Comparison of ENCODE assay signal across 8 cellular contexts in genomic region chr1:154219511-154219910, GRCh38. TPM values are rescaled to one million over a fixed set of nuclear protein-coding genes. Genes with fewer than 3 reads are reported as not detected.
A peak's percentile ranks its signal among the peaks of the same experiment; 100 is the strongest.
DNase-seq lines count a peak whose midpoint lies in the region; ATAC-seq and TF ChIP-seq lines count a peak whose summit lies in the region.

No MANE protein-coding gene starts in this region.

- H3K27ac ChIP-seq in heart right ventricle: peak overlapping the region in 9 of 10 donors; percentile 95 to 100 (median 99)
- H3K27ac ChIP-seq in psoas muscle: peak overlapping the region; percentile 99

- peak overlapping the region; percentile 69 to 93 (median 88) for H3K4me3 ChIP-seq in heart right ventricle
- peak overlapping the region; percentile 80 to 92 for H3K4me3 ChIP-seq in foreskin fibroblast (ENCODE audit: low read depth in 1 of 2, low read length in 2 of 2)
- peak overlapping the region; percentile 96 for H3K4me3 ChIP-seq in psoas muscle

- ATAC-seq in heart right ventricle (no peak), left ventricle myocardium superior (no peak), T-helper 17 cell (no peak), psoas muscle (peak in 1 of 4 donors; percentile 39), GM19455 (IDR thresholded peaks at IDR 0.05; ENCODE audit: unreplicated experiment) (no peak), GM18517 (IDR thresholded peaks at IDR 0.05; ENCODE audit: unreplicated experiment) (no peak)

- H3K36me3 ChIP-seq in heart right ventricle: peaks cover 0 to 49% (median 8%) of the 10 kb centered on the region in 9 donors
- H3K36me3 ChIP-seq in psoas muscle (ENCODE audit: insufficient read depth in 1 of 2, low read depth in 1 of 2): peaks cover 6 to 33% of the 10 kb centered on the region in 2 donors

- H3K9me3 ChIP-seq in heart right ventricle (no peaks in the 10 kb centered on the region), T-helper 17 cell (ENCODE audit: control insufficient read depth, low read length, poor library complexity, severe bottlenecking) (no peaks in the 10 kb centered on the region), psoas muscle (no peaks in the 10 kb centered on the region)

- intact Hi-C loops in heart right ventricle (cut with DNase I): loop anchor here in 2 of 10 donors (2.0 to 10.0 kb wide), 2 partner anchors 37 to 115 kb away; no protein-coding TSS in a partner anchor
- intact Hi-C loops in left ventricle myocardium superior (cut with micrococcal nuclease): no loop called here
- intact Hi-C loops in psoas muscle (cut with DNase I): no loop called here

- peaks cover 7% of the 10 kb centered on the region for H3K36me3 Mint-ChIP-seq in T-helper 17 cell (ENCODE audit: low read depth)

- no peaks in the 10 kb centered on the region for H3K27me3 ChIP-seq in heart right ventricle
- H3K27me3 ChIP-seq in psoas muscle (ENCODE audit: insufficient read depth in 3 of 3, low read length in 2 of 3): no peaks in the 10 kb centered on the region

- 15 to 17% methylated on average over 5 of the region's 5 CpGs for WGBS in heart right ventricle, 2 donors
- WGBS in psoas muscle, 3 donors: 11 to 14% (median 12%) methylated on average over 5 of the region's 5 CpGs

- H3K4me3 Mint-ChIP-seq in T-helper 17 cell: peak overlapping the region; percentile 93

- TF ChIP-seq CTCF in heart right ventricle (IDR thresholded peaks at IDR 0.05) (no peak), foreskin fibroblast (IDR thresholded peaks at IDR 0.05; ENCODE audit: low read depth, low read length) (no peak), psoas muscle (IDR thresholded peaks at IDR 0.05) (no peak)

- peak overlapping the region; percentile 99 for H3K27ac Mint-ChIP-seq in T-helper 17 cell

- H3K4me1 ChIP-seq in heart right ventricle (peaks cover 14 to 59% (median 55%) of the 10 kb centered on the region in 9 donors), psoas muscle (peaks cover 51% of the 10 kb centered on the region)

- H3K27me3 Mint-ChIP-seq in T-helper 17 cell: no peaks in the 10 kb centered on the region

- H3K4me1 Mint-ChIP-seq in T-helper 17 cell: peaks cover 46% of the 10 kb centered on the region

- no peak for DNase-seq in heart right ventricle
- DNase-seq in left ventricle myocardium superior: no peak
- no peak for DNase-seq in T-helper 17 cell
- peak in 1 of 2 donors; percentile 55 for DNase-seq in foreskin fibroblast
- DNase-seq in psoas muscle: no peak
- DNase-seq in activated CD4-positive, alpha-beta T cell treated with anti-CD3 and anti-CD28 coated beads for 4 hours: no peak

RNA-seq across cellular contexts. Expression of gene UBAP2L, which starts 1.2 kb away (rescaled TPM):
- total RNA-seq in heart right ventricle (100 to 1,000 TPM; 103 to 135 (median 112) TPM), left ventricle myocardium superior (95.6 TPM), T-helper 17 cell (100 to 1,000 TPM; 186 to 192 TPM), psoas muscle (100 to 1,000 TPM in 1 of 4 donors, 10 to 100 TPM in 3; 83.9 to 121 (median 87.5) TPM)
- polyA plus RNA-seq in heart right ventricle (10 to 100 TPM; 55.2 to 61.8 TPM), psoas muscle (10 to 100 TPM; 45.8 to 92.0 (median 81.9) TPM)

RNA-seq across cellular contexts. Expression of gene CFAP141, which starts 13.4 kb away (rescaled TPM):
- total RNA-seq in heart right ventricle (1 to 10 TPM in 2 of 10 donors, under 1 TPM in 1, not detected in 7; 0.76 to 1.1 (median 1.1) TPM), left ventricle myocardium superior (not detected), T-helper 17 cell (not detected), psoas muscle (not detected)
- polyA plus RNA-seq in heart right ventricle (under 1 TPM in 1 of 2 donors, not detected in 1; 0.22 TPM), psoas muscle (not detected)

RNA-seq across cellular contexts. Expression of gene TPM3, which starts 27.6 kb away (rescaled TPM):
- total RNA-seq in heart right ventricle (100 to 1,000 TPM in 7 of 10 donors, 10 to 100 TPM in 3; 75.2 to 345 (median 129) TPM), left ventricle myocardium superior (77.1 TPM), T-helper 17 cell (100 to 1,000 TPM; 386 to 391 TPM), psoas muscle (1,000 to 10,000 TPM; 2,192 to 3,898 (median 3,031) TPM)
- polyA plus RNA-seq in heart right ventricle (10 to 100 TPM; 85.9 to 97.6 TPM), psoas muscle (1,000 to 10,000 TPM; 1,778 to 2,728 (median 2,516) TPM)

RNA-seq across cellular contexts. Expression of gene HAX1, which starts 52.9 kb away (rescaled TPM):
- total RNA-seq in heart right ventricle (100 to 1,000 TPM; 162 to 196 (median 171) TPM), left ventricle myocardium superior (181 TPM), T-helper 17 cell (10 to 100 TPM; 52.5 to 67.3 TPM), psoas muscle (100 to 1,000 TPM; 122 to 148 (median 136) TPM)
- polyA plus RNA-seq in heart right ventricle (100 to 1,000 TPM; 171 to 313 TPM), psoas muscle (100 to 1,000 TPM; 110 to 154 (median 143) TPM)

Comparison
In these comparisons a context has a peak if more than half of its experiments do, and no peak if none do; other contexts are left out.
1. RNA of gene TPM3, which starts 27.6 kb away (total RNA-seq): 2,192 to 3,898 TPM in psoas muscle; 386 to 391 TPM in T-helper 17 cell, 75.2 to 345 TPM in heart right ventricle and 77.1 TPM in left ventricle myocardium superior (single experiment); every median in the first group is over 4 times any median in the second.
2. Peak in every context shown above with its lines, with median percentiles within 50 percentile points of each other: H3K4me3 ChIP-seq.